Comparison of ENCODE assay signal across 13 cellular contexts in the genomic region with DNA sequence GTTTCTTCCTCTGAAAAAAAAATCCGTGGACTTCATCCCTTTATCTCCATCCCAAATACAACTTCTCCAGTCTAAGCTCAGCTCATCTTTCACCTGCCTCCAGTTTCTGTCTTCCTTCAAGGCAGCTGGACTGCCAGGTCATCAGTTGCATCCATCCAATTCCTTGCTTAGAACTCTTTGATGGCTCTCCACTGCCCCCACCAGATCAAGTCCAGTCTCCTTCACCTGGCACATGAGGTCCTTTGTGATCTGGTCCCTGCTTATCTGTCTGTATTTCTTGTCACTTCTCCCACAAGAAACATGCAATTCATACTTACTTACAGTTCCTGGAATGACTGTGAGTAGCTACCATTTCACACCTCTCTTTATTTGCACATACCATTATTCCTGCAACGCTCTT. TPM values are rescaled to one million over a fixed set of nuclear protein-coding genes. Genes with fewer than 3 reads are reported as not detected.
DNase-seq lines count a peak whose midpoint lies in the region; TF ChIP-seq lines count a peak whose summit lies in the region.
"Had no signal": no experiment of that assay in that cellular context is flagged by ENCODE, and none has a peak within 500 bp of the region (broad histone marks: within the 10 kb centered on the region; RNA-seq: fewer than 3 reads in every experiment).

No MANE protein-coding gene starts in this region.

- peak; percentile 10 for DNase-seq in Daoy (ENCODE audit: low read depth)
- DNase-seq in NCI-H82 treated with DMSO at 0.1 percent for 48 hours (lab: John Stamatoyannopoulos, UW; ENCODE audit: unreplicated experiment) = peak; percentile 42
- DNase-seq in epithelial cell of esophagus (ENCODE audit: low read depth) = peak; percentile 44
- DNase-seq in hypothalamus (lab: John Stamatoyannopoulos, UW) = no peak
- DNase-seq in GDM1 (lab: John Stamatoyannopoulos, UW) = no peak
- no peak for DNase-seq in BE2C
- DNase-seq in GM10266 (ENCODE audit: extremely low spot score) = no peak
- DNase-seq: activated T-cell treated with anti-CD3 and anti-CD28 coated beads, Interleukin-2, amount 50 U/mL, for 4 hours; cortex of kidney; islet precursor cell; NCI-H345; ovary had no signal

- H3K4me3 ChIP-seq in epithelial cell of esophagus (ENCODE audit: low read length) (no peak overlapping the region), BE2C (ENCODE audit: low read depth, low read length) (no peak overlapping the region)
- H3K4me3 ChIP-seq: ovary had no signal

- no peaks in the 10 kb centered on the region for H3K27me3 ChIP-seq in BE2C
- H3K27me3 ChIP-seq: ovary had no signal

- no peaks in the 10 kb centered on the region for H3K4me1 ChIP-seq in BE2C

- H3K27ac ChIP-seq in 22Rv1 = no peak overlapping the region
- H3K27ac ChIP-seq: ovary had no signal

- no peaks in the 10 kb centered on the region for H3K36me3 ChIP-seq in BE2C
- H3K36me3 ChIP-seq: ovary had no signal

- H3K9me3 ChIP-seq in BE2C = no peaks in the 10 kb centered on the region
- H3K9me3 ChIP-seq: ovary had no signal

- TF ChIP-seq CTCF in 22Rv1 (IDR thresholded peaks at IDR 0.05) = peak; percentile 52
- TF ChIP-seq CTCF in epithelial cell of esophagus (IDR thresholded peaks at IDR 0.05; ENCODE audit: insufficient read depth, low read depth, low read length, missing control alignments) = peak; percentile 31
- no peak for TF ChIP-seq CTCF in BE2C (IDR thresholded peaks at IDR 0.05; ENCODE audit: low read depth, low read length)
- no peak for TF ChIP-seq CTCF in GM10266 (IDR thresholded peaks at IDR 0.05; ENCODE audit: control insufficient read depth, insufficient read depth, low read depth, missing control alignments)

RNA-seq across cellular contexts. Expression of gene OTUD6A, which starts 33.8 kb away (rescaled TPM):
- total RNA-seq in Daoy (2014; rRNA removed; shearing (Covaris generic)) = not detected in 2 replicates
- not detected for polyA plus RNA-seq in BE2C (2012; ENCODE audit: insufficient read depth, insufficient read length, low read depth)
- total RNA-seq: activated T-cell treated with anti-CD3 and anti-CD28 coated beads, Interleukin-2, amount 50 U/mL, for 4 hours; ovary had no signal
- polyA plus RNA-seq: ovary had no signal

RNA-seq across cellular contexts. Expression of gene IGBP1, which starts 37.2 kb away (rescaled TPM):
- 39.5 and 47.1 TPM in 2 replicates for total RNA-seq in Daoy (2014; rRNA removed; shearing (Covaris generic))
- 57.3 TPM for polyA plus RNA-seq in BE2C (2012; ENCODE audit: insufficient read depth, insufficient read length, low read depth)

RNA-seq across cellular contexts. Expression of gene AWAT2, which starts 46.3 kb away (rescaled TPM):
- not detected in 2 replicates for total RNA-seq in Daoy (2014; rRNA removed; shearing (Covaris generic))
- polyA plus RNA-seq in BE2C (2012; ENCODE audit: insufficient read depth, insufficient read length, low read depth) = not detected
- total RNA-seq: activated T-cell treated with anti-CD3 and anti-CD28 coated beads, Interleukin-2, amount 50 U/mL, for 4 hours; ovary had no signal

Comparison
In these comparisons a context has a peak if more than half of its experiments do, and no peak if none do; other contexts are left out.
1. CTCF ChIP-seq: peak in 22Rv1 (single experiment) and epithelial cell of esophagus (single experiment); none in BE2C (single experiment) and GM10266 (single experiment).
2. DNase-seq: peak in Daoy (single experiment), NCI-H82 treated with DMSO at 0.1 percent for 48 hours (single experiment) and epithelial cell of esophagus (single experiment); none in hypothalamus (0 of 51), GDM1 (single experiment), BE2C (single experiment) and GM10266 (single experiment).